8 cellular contexts compared by ENCODE assay signal in genomic region chr5:76337949-76338589, GRCh38.
DNase-seq lines count a peak whose midpoint lies in the region; ATAC-seq and TF ChIP-seq lines count a peak whose summit lies in the region.

No MANE protein-coding gene starts in this region.

- CTCF ChIA-PET in activated CD4-positive, alpha-beta T cell treated with anti-CD3 and anti-CD28 coated beads, Interleukin-2, amount 10 ng/mL, durations not matched to agents 7 days and 5 days (lab: Charles Lee) = interaction anchor here (0.9 to 1.4 kb wide), 3 partner anchors 14 to 205 kb away, joined by 3 to 4 read pairs (median 3); no protein-coding TSS in a partner anchor

- H3K4me1 ChIP-seq in neutrophil (ENCODE audit: control insufficient read depth in 1 of 2, insufficient read depth in 1 of 2, low read depth in 1 of 2, low read length in 1 of 2) = peaks cover 14 to 23% of the 10 kb centered on the region in 2 experiments

- peaks cover 7% of the 10 kb centered on the region for H3K36me3 Mint-ChIP-seq in activated CD4-positive, alpha-beta T cell treated with anti-CD3 and anti-CD28 coated beads, Interleukin-2, amount 10 ng/mL, durations not matched to agents 7 days and 5 days (ENCODE audit: low read depth)

- DNase-seq in 8988T = peak; percentile 90
- DNase-seq in activated CD4-positive, alpha-beta T cell treated with anti-CD3 and anti-CD28 coated beads, Interleukin-2, amount 10 ng/mL, durations not matched to agents 7 days and 5 days = peak; percentile 60
- peak; percentile 78 for DNase-seq in epithelial cell of esophagus (ENCODE audit: low read depth)

- H3K4me3 ChIP-seq in epithelial cell of esophagus (ENCODE audit: low read length) (no peak overlapping the region), neutrophil (ENCODE audit: low read depth in 1 of 2, low read length in 1 of 2) (no peak overlapping the region)

- no peaks in the 10 kb centered on the region for H3K36me3 ChIP-seq in neutrophil

- POLR2A ChIA-PET in activated CD4-positive, alpha-beta T cell treated with anti-CD3 and anti-CD28 coated beads, Interleukin-2, amount 10 ng/mL, durations not matched to agents 7 days and 5 days (lab: Charles Lee) = no interaction called here

- H3K4me1 Mint-ChIP-seq in activated CD4-positive, alpha-beta T cell treated with anti-CD3 and anti-CD28 coated beads, Interleukin-2, amount 10 ng/mL, durations not matched to agents 7 days and 5 days = peaks cover 45% of the 10 kb centered on the region

- peak overlapping the region; percentile 7 for H3K27ac Mint-ChIP-seq in activated CD4-positive, alpha-beta T cell treated with anti-CD3 and anti-CD28 coated beads, Interleukin-2, amount 10 ng/mL, durations not matched to agents 7 days and 5 days

- H3K9me3 ChIP-seq in neutrophil = no peaks in the 10 kb centered on the region

- peaks cover 5% of the 10 kb centered on the region for H3K9me3 Mint-ChIP-seq in activated CD4-positive, alpha-beta T cell treated with anti-CD3 and anti-CD28 coated beads, Interleukin-2, amount 10 ng/mL, durations not matched to agents 7 days and 5 days

- no peaks in the 10 kb centered on the region for H3K27me3 ChIP-seq in neutrophil

- TF ChIP-seq CTCF in GM12872 (IDR thresholded peaks at IDR 0.05; ENCODE audit: insufficient read depth, low read depth, low read length) = peak; percentile 61
- TF ChIP-seq CTCF in LNCAP (IDR thresholded peaks at IDR 0.05) = peak; percentile 61; the same call in 1 of the 2 replicates
- TF ChIP-seq CTCF in epithelial cell of esophagus (IDR thresholded peaks at IDR 0.05; ENCODE audit: insufficient read depth, low read depth, low read length, missing control alignments) = peak; percentile 73
- peak; percentile 46 for TF ChIP-seq CTCF in neutrophil (IDR thresholded peaks at IDR 0.05)

- no peak overlapping the region for H3K4me3 Mint-ChIP-seq in activated CD4-positive, alpha-beta T cell treated with anti-CD3 and anti-CD28 coated beads, Interleukin-2, amount 10 ng/mL, durations not matched to agents 7 days and 5 days

- no peak overlapping the region for H3K27ac ChIP-seq in neutrophil

- ATAC-seq in GM21360 (IDR thresholded peaks at IDR 0.05; ENCODE audit: unreplicated experiment) (no peak), GM19397 (IDR thresholded peaks at IDR 0.05; ENCODE audit: unreplicated experiment) (no peak)

- no peaks in the 10 kb centered on the region for H3K27me3 Mint-ChIP-seq in activated CD4-positive, alpha-beta T cell treated with anti-CD3 and anti-CD28 coated beads, Interleukin-2, amount 10 ng/mL, durations not matched to agents 7 days and 5 days
